ENCODE assay signal across 24 cellular contexts in genomic region chr7:97439637-97440214, GRCh38.
"Had no signal": no experiment of that assay in that cellular context is flagged by ENCODE, and none has a peak within 500 bp of the region (broad histone marks: within the 10 kb centered on the region; RNA-seq: fewer than 3 reads in every experiment).

No MANE protein-coding gene starts in this region.

- ATAC-seq: activated naive CD8-positive, alpha-beta T cell treated with anti-CD3 and anti-CD28 coated beads, Interleukin-2, amount 50 U/mL, for 24 hours; activated T-cell treated with anti-CD3 and anti-CD28 coated beads, Interleukin-2, amount 50 U/mL, for 4 hours; activated T-helper 17 cell treated with anti-CD3 and anti-CD28 coated beads, Interleukin-2, amount 50 U/mL, for 72 hours; left ventricle myocardium superior; sciatic nerve; stimulated activated effector memory CD8-positive, alpha-beta T cell treated with anti-CD3 and anti-CD28 coated beads, Interleukin-12 subunit alpha, Interleukin-12 subunit beta, amount 100 ng/mL, for 72 hours had no signal

- H3K4me1 ChIP-seq: breast epithelium, esophagus squamous epithelium, uterus had no signal

- H3K9me3 ChIP-seq: neutrophil had no signal

- H3K27me3 ChIP-seq: breast epithelium, esophagus squamous epithelium, neutrophil, uterus had no signal

- H3K36me3 ChIP-seq: breast epithelium, esophagus squamous epithelium, neutrophil, thoracic aorta, uterus had no signal

- H3K27ac ChIP-seq: breast epithelium, epithelial cell of prostate, esophagus squamous epithelium, neutrophil, thoracic aorta, uterus had no signal

- DNase-seq: activated CD4-positive, alpha-beta memory T cell treated with anti-CD3 and anti-CD28 coated beads for 36 hours; activated CD4-positive, alpha-beta T cell treated with anti-CD3 and anti-CD28 coated beads, Interleukin-2, amount 10 ng/mL, durations not matched to agents 24 days and 14 days; activated CD4-positive, CD25-positive, alpha-beta regulatory T cell treated with anti-CD3 and anti-CD28 coated beads, Interleukin-2, amount 50 U/mL, for 72 hours; activated gamma-delta T cell treated with Interleukin-2 at 50 U/mL for 16 hours; activated naive CD8-positive, alpha-beta T cell treated with anti-CD3 and anti-CD28 coated beads, Interleukin-2, amount 50 U/mL, for 24 hours; activated T-cell treated with anti-CD3 and anti-CD28 coated beads, Interleukin-2, amount 50 U/mL, for 4 hours; effector CD8-positive, alpha-beta T cell; esophagus squamous epithelium; foreskin melanocyte; islet precursor cell; left ventricle myocardium superior; small intestine; stimulated activated CD4-positive, alpha-beta T cell treated with anti-CD3 and anti-CD28 coated beads, Interleukin-4, amount 100 ng/mL, for 24 hours; trophoblast cell; uterus had no signal

- H3K4me3 ChIP-seq: breast epithelium, esophagus squamous epithelium, thoracic aorta, uterus had no signal

- FAIRE-seq: colon, endometrium, small intestine had no signal
